In genomic region chr17:14873996-14874395, GRCh38 we compare ENCODE assay signal across 24 cellular contexts.
A peak's percentile ranks its signal among the peaks of the same experiment; 100 is the strongest.
DNase-seq lines count a peak whose midpoint lies in the region; ATAC-seq and TF ChIP-seq lines count a peak whose summit lies in the region.
"Had no signal": no experiment of that assay in that cellular context is flagged by ENCODE, and none has a peak within 500 bp of the region (broad histone marks: within the 10 kb centered on the region; RNA-seq: fewer than 3 reads in every experiment).

No MANE protein-coding gene starts in this region.

- CTCF ChIA-PET in MCF 10A (lab: Yijun Ruan, JAX), result interaction anchor here (0.6 to 0.7 kb wide), 2 partner anchors 305 to 785 kb away, joined by 3 to 4 read pairs; no protein-coding TSS in a partner anchor

- H3K4me1 Mint-ChIP-seq in MCF 10A (ENCODE audit: insufficient read depth, unreplicated experiment) (peaks cover 13% of the 10 kb centered on the region), neural progenitor cell (no peaks in the 10 kb centered on the region), type B pancreatic cell (ENCODE audit: unreplicated experiment) (peaks cover 6% of the 10 kb centered on the region)

- H3K4me1 ChIP-seq in breast epithelium (no peaks in the 10 kb centered on the region), neural progenitor cell (no peaks in the 10 kb centered on the region)
- H3K4me1 ChIP-seq: A549, BE2C, Caco-2 had no signal

- no peak for ATAC-seq in left lobe of liver
- ATAC-seq: A549; CD8-positive, alpha-beta T cell; GM12878 had no signal

- DNase-seq in MCF 10A (ENCODE audit: unreplicated experiment) (no peak), breast epithelium (ENCODE audit: low spot score in 2 of 2) (no peak), EH (ENCODE audit: low read depth) (peak; percentile 55), fibroblast of villous mesenchyme (ENCODE audit: low read depth) (peak; percentile 52), neural progenitor cell (ENCODE audit: low spot score) (no peak), left lobe of liver (ENCODE audit: low spot score) (no peak), MG63 (no peak), type B pancreatic cell (ENCODE audit: extremely low spot score, unreplicated experiment) (no peak)
- DNase-seq: BE2C; Caco-2; Calu3; CD4-positive, alpha-beta T cell; CD8-positive, alpha-beta T cell; DMS 273 treated with DMSO at 0.1 percent for 48 hours; DMS153; DMS53; DMS79 treated with DMSO at 0.1 percent for 48 hours; EL; GDM1 had no signal

- H3K36me3 ChIP-seq in breast epithelium (no peaks in the 10 kb centered on the region), neural progenitor cell (no peaks in the 10 kb centered on the region), MG63 (no peaks in the 10 kb centered on the region)
- H3K36me3 ChIP-seq: BE2C; BLaER1 treated with 17β-estradiol and CSF1 and Interleukin-3, amounts not matched to agents 10 nM and 100 nM had no signal

- BruUV-seq in MCF 10A (replicated peaks; lab: Mats Ljungman, UMichigan), result no TSS peak

- no peak for TF ChIP-seq CTCF in MCF 10A (IDR thresholded peaks at IDR 0.05; ENCODE audit: unreplicated experiment)
- TF ChIP-seq CTCF in breast epithelium (IDR thresholded peaks at IDR 0.05), result no peak
- no peak for TF ChIP-seq CTCF in fibroblast of villous mesenchyme (IDR thresholded peaks at IDR 0.05; ENCODE audit: insufficient read depth, low read depth, low read length)
- no peak for TF ChIP-seq CTCF in neural progenitor cell (IDR thresholded peaks at IDR 0.05)
- TF ChIP-seq CTCF in type B pancreatic cell (conservative IDR thresholded peaks at IDR 0.05), result no peak

- no peaks in the 10 kb centered on the region for H3F3A ChIP-seq in neural progenitor cell (ENCODE audit: low read depth)

- POLR2A ChIA-PET in MCF 10A (lab: Yijun Ruan, JAX), result no interaction called here

- intact Hi-C loops in MCF 10A (cut with micrococcal nuclease), result no loop called here
- intact Hi-C loops in breast epithelium (cut with DNase I; ENCODE audit: low total_unique reads), result loop anchor here (5.0 kb wide), 1 partner anchor 348 kb away; no protein-coding TSS in a partner anchor

- H3K4me2 ChIP-seq in neural progenitor cell, result no peak overlapping the region
- H3K4me2 ChIP-seq: A549; BLaER1 treated with 17β-estradiol and CSF1 and Interleukin-3, amounts not matched to agents 10 nM and 100 nM had no signal

- H3K27ac Mint-ChIP-seq in MCF 10A (ENCODE audit: low read depth, unreplicated experiment), result peak overlapping the region; percentile 78
- no peak overlapping the region for H3K27ac Mint-ChIP-seq in neural progenitor cell
- no peak overlapping the region for H3K27ac Mint-ChIP-seq in type B pancreatic cell
- H3K27ac Mint-ChIP-seq: CD4-positive, alpha-beta T cell; CD8-positive, alpha-beta T cell had no signal

- no peak for TF ChIP-seq POLR2A in breast epithelium (IDR thresholded peaks at IDR 0.05)

- H3K79me2 ChIP-seq in neural progenitor cell (ENCODE audit: low read depth), result no peaks in the 10 kb centered on the region

- no peak overlapping the region for H3K4me3 ChIP-seq in breast epithelium
- H3K4me3 ChIP-seq in fibroblast of villous mesenchyme (ENCODE audit: low read depth, low read length), result no peak overlapping the region
- no peak overlapping the region for H3K4me3 ChIP-seq in neural progenitor cell
- no peak overlapping the region for H3K4me3 ChIP-seq in MG63
- H3K4me3 ChIP-seq: A549; BLaER1 treated with 17β-estradiol and CSF1 and Interleukin-3, amounts not matched to agents 10 nM and 100 nM; GM12878 had no signal

- H3K36me3 Mint-ChIP-seq in MCF 10A (ENCODE audit: insufficient read depth, unreplicated experiment) (no peaks in the 10 kb centered on the region), neural progenitor cell (no peaks in the 10 kb centered on the region), type B pancreatic cell (no peaks in the 10 kb centered on the region)
- H3K36me3 Mint-ChIP-seq: CD8-positive, alpha-beta T cell had no signal

- no peaks in the 10 kb centered on the region for H3K9me3 ChIP-seq in breast epithelium
- H3K9me3 ChIP-seq in neural progenitor cell (ENCODE audit: low read depth), result no peaks in the 10 kb centered on the region
- no peaks in the 10 kb centered on the region for H3K9me3 ChIP-seq in MG63
- H3K9me3 ChIP-seq: A549; BE2C; BLaER1 treated with 17β-estradiol and CSF1 and Interleukin-3, amounts not matched to agents 10 nM and 100 nM; Caco-2 had no signal

- H3K4me3 Mint-ChIP-seq in MCF 10A (ENCODE audit: unreplicated experiment) (no peak overlapping the region), neural progenitor cell (no peak overlapping the region), type B pancreatic cell (no peak overlapping the region)
- H3K4me3 Mint-ChIP-seq: CD4-positive, alpha-beta T cell; CD8-positive, alpha-beta T cell had no signal

- H3K27ac ChIP-seq in breast epithelium (no peak overlapping the region), neural progenitor cell (no peak overlapping the region)
- H3K27ac ChIP-seq: 22Rv1; A549; BLaER1 treated with 17β-estradiol and CSF1 and Interleukin-3, amounts not matched to agents 10 nM and 100 nM; C4-2B had no signal

- peak overlapping the region; percentile 6 for H2AFZ ChIP-seq in neural progenitor cell (replicated peaks)

- H3K27me3 Mint-ChIP-seq in MCF 10A (ENCODE audit: insufficient read depth, unreplicated experiment), result no peaks in the 10 kb centered on the region
- H3K27me3 Mint-ChIP-seq in neural progenitor cell (ENCODE audit: insufficient read depth, low read depth), result peaks cover 2% of the 10 kb centered on the region
- no peaks in the 10 kb centered on the region for H3K27me3 Mint-ChIP-seq in type B pancreatic cell
- H3K27me3 Mint-ChIP-seq: CD4-positive, alpha-beta T cell had no signal

- H3K9me3 Mint-ChIP-seq in MCF 10A (ENCODE audit: unreplicated experiment), result no peaks in the 10 kb centered on the region
- H3K9me3 Mint-ChIP-seq in neural progenitor cell, result peaks cover 3% of the 10 kb centered on the region
- peaks cover 5% of the 10 kb centered on the region for H3K9me3 Mint-ChIP-seq in type B pancreatic cell
- H3K9me3 Mint-ChIP-seq: CD4-positive, alpha-beta T cell; CD8-positive, alpha-beta T cell had no signal

- H3K27me3 ChIP-seq in breast epithelium (no peaks in the 10 kb centered on the region), neural progenitor cell (no peaks in the 10 kb centered on the region), MG63 (no peaks in the 10 kb centered on the region)
- H3K27me3 ChIP-seq: BE2C; BLaER1 treated with 17β-estradiol and CSF1 and Interleukin-3, amounts not matched to agents 10 nM and 100 nM had no signal

- no peaks in the 10 kb centered on the region for H4K20me1 ChIP-seq in neural progenitor cell (ENCODE audit: low read depth)
- H4K20me1 ChIP-seq: BLaER1 treated with 17β-estradiol and CSF1 and Interleukin-3, amounts not matched to agents 10 nM and 100 nM had no signal

- H3K9ac ChIP-seq in neural progenitor cell, result no peak overlapping the region
- H3K9ac ChIP-seq: BLaER1 treated with 17β-estradiol and CSF1 and Interleukin-3, amounts not matched to agents 10 nM and 100 nM had no signal

Comparison
In these comparisons a context has a peak if more than half of its experiments do, and no peak if none do; other contexts are left out.
1. DNase-seq: peak in EH (single experiment) and fibroblast of villous mesenchyme (single experiment); none in MCF 10A (single experiment), breast epithelium (0 of 2), neural progenitor cell (single experiment), left lobe of liver (single experiment), MG63 (single experiment) and type B pancreatic cell (single experiment).